In the genomic region with DNA sequence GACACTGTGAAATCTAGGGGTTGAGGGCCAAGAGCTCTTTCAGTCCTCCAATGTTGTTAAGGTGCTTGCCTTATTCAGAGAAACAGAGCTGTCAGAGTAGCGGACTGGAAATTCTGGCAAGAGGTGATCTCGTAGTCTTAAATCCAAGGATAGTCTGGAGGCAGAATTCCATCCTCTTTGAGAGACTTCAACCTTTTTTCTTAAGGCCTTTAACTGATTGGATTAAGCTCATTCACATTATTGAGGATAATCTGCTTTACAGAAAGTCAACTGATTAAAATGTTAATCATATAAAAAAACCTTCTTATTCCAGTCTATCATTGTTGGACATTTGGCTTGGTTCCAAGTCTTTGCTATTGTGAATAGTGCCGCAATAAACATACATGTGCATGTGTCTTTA, we compare ENCODE assay signal across 24 cellular contexts.
"Had no signal": no experiment of that assay in that cellular context is flagged by ENCODE, and none has a peak within 500 bp of the region (broad histone marks: within the 10 kb centered on the region; RNA-seq: fewer than 3 reads in every experiment).

No MANE protein-coding gene starts in this region.

- H3K27me3 ChIP-seq: gastrocnemius medialis, neutrophil, right lobe of liver, suprapubic skin, transverse colon, vagina had no signal

- H3K9me3 ChIP-seq: gastrocnemius medialis, neutrophil, pancreas, right lobe of liver, suprapubic skin, transverse colon, vagina had no signal

- H3K4me3 ChIP-seq: gastrocnemius medialis, lung, pancreas, right lobe of liver, suprapubic skin, transverse colon, vagina had no signal

- H3K27me3 Mint-ChIP-seq: memory B cell; stimulated activated naive CD8-positive, alpha-beta T cell treated with anti-CD3 and anti-CD28 coated beads, Interleukin-15, amount 100 ng/mL, for 72 hours had no signal

- H3K27ac Mint-ChIP-seq: memory B cell; natural killer cell; stimulated activated naive CD8-positive, alpha-beta T cell treated with anti-CD3 and anti-CD28 coated beads, Interleukin-15, amount 100 ng/mL, for 72 hours had no signal

- H3K4me1 ChIP-seq: gastrocnemius medialis, pancreas, right lobe of liver, suprapubic skin, transverse colon, vagina had no signal

- H3K4me1 Mint-ChIP-seq: endodermal cell; memory B cell; natural killer cell; stimulated activated naive CD8-positive, alpha-beta T cell treated with anti-CD3 and anti-CD28 coated beads, Interleukin-15, amount 100 ng/mL, for 72 hours had no signal

- H3K9me3 Mint-ChIP-seq: stimulated activated naive CD8-positive, alpha-beta T cell treated with anti-CD3 and anti-CD28 coated beads, Interleukin-15, amount 100 ng/mL, for 72 hours had no signal

- H3K4me3 Mint-ChIP-seq: endodermal cell; memory B cell; natural killer cell; stimulated activated naive CD8-positive, alpha-beta T cell treated with anti-CD3 and anti-CD28 coated beads, Interleukin-15, amount 100 ng/mL, for 72 hours had no signal

- H3K36me3 Mint-ChIP-seq: memory B cell, natural killer cell had no signal

- DNase-seq: effector CD8-positive, alpha-beta T cell; endodermal cell; foreskin fibroblast; gastrocnemius medialis; head of caudate nucleus; natural killer cell; pancreas; retina; right lobe of liver; small intestine; stimulated activated CD4-positive, alpha-beta T cell treated with anti-CD3 and anti-CD28 coated beads, Interleukin-15, amount 100 ng/mL, for 24 hours; stimulated activated CD4-positive, alpha-beta T cell treated with anti-CD3 and anti-CD28 coated beads, Interleukin-2, amount 100 ng/mL, for 48 hours; stimulated activated CD8-positive, alpha-beta memory T cell treated with anti-CD3 and anti-CD28 coated beads, Interleukin-4, amount 100 ng/mL, for 48 hours; stimulated activated naive CD4-positive, alpha-beta T cell; stimulated activated naive CD8-positive, alpha-beta T cell treated with anti-CD3 and anti-CD28 coated beads, Interleukin-15, amount 100 ng/mL, for 72 hours; transverse colon had no signal

- H3K27ac ChIP-seq: epithelial cell of prostate, gastrocnemius medialis, neutrophil, pancreas, right lobe of liver, suprapubic skin, transverse colon, vagina had no signal

- H3K36me3 ChIP-seq: gastrocnemius medialis, neutrophil, pancreas, right lobe of liver, suprapubic skin, transverse colon, vagina had no signal

- ATAC-seq: esophagus mucosa; gastrocnemius medialis; left lobe of liver; natural killer cell; pancreas; right lobe of liver; stimulated activated naive CD8-positive, alpha-beta T cell treated with anti-CD3 and anti-CD28 coated beads, Interleukin-15, amount 100 ng/mL, for 72 hours had no signal
